In genomic region chr12:8698132-8698829, GRCh38 we compare ENCODE assay signal across 1 cellular context.
TF ChIP-seq lines count a peak whose summit lies in the region.

No MANE protein-coding gene starts in this region.

TF ChIP-seq in H1, 55 proteins besides CTCF, POLR2A, EP300 and RAD21:
- TF ChIP-seq E2F6 (IDR thresholded peaks at IDR 0.05): no peak
- no peak for TF ChIP-seq NRF1 (IDR thresholded peaks at IDR 0.05; ENCODE audit: low read depth, low read length)
- TF ChIP-seq GABPA (IDR thresholded peaks at IDR 0.05; ENCODE audit: borderline replicate concordance, insufficient read depth, low read length): no peak
- TF ChIP-seq USF2 (IDR thresholded peaks at IDR 0.05; ENCODE audit: low read length): peak; percentile 74
- no peak for TF ChIP-seq CHD1 (IDR thresholded peaks at IDR 0.05; ENCODE audit: low read depth, low read length)
- TF ChIP-seq TAF7 (optimal IDR thresholded peaks at IDR 0.05; ENCODE audit: borderline replicate concordance, low read depth, low read length): peak; percentile 11
- 0 out of 2 replicates have a peak, but pooled peaks have one; percentile 4 for TF ChIP-seq POLR2AphosphoS5 (IDR thresholded peaks at IDR 0.05; ENCODE audit: low read depth, low read length)
- TF ChIP-seq EGR1 (IDR thresholded peaks at IDR 0.05; ENCODE audit: borderline replicate concordance, low read depth, low read length): no peak
- TF ChIP-seq RXRA (IDR thresholded peaks at IDR 0.05; ENCODE audit: insufficient read depth, low read depth, low read length): no peak
- TF ChIP-seq HDAC2 (IDR thresholded peaks at IDR 0.05; ENCODE audit: borderline replicate concordance in 1 of 2, low read depth in 2 of 2, low read length in 2 of 2): peak in 1 of 2 experiments; percentile 6; a peak in 1 of 4 replicates
- no peak for TF ChIP-seq MAFK (IDR thresholded peaks at IDR 0.05; ENCODE audit: low read depth, low read length)
- no peak for TF ChIP-seq POU5F1 (IDR thresholded peaks at IDR 0.05; ENCODE audit: low read depth, low read length)
- no peak for TF ChIP-seq YY1 (IDR thresholded peaks at IDR 0.05; ENCODE audit: low read depth, low read length)
- no peak for TF ChIP-seq TCF12 (IDR thresholded peaks at IDR 0.05; ENCODE audit: low read depth, low read length)
- no peak for TF ChIP-seq JUND (IDR thresholded peaks at IDR 0.05; ENCODE audit: low read length)
- peak; percentile 56 for TF ChIP-seq ASH2L (IDR thresholded peaks at IDR 0.05; ENCODE audit: low read length)
- no peak for TF ChIP-seq GTF2F1 (IDR thresholded peaks at IDR 0.05; ENCODE audit: borderline replicate concordance, low read depth, low read length)
- TF ChIP-seq HDAC6 (IDR thresholded peaks at IDR 0.05; ENCODE audit: low read depth, low read length): no peak
- TF ChIP-seq TBP (IDR thresholded peaks at IDR 0.05; ENCODE audit: low read depth, low read length): peak; percentile 13; the same call in 1 of the 2 replicates
- TF ChIP-seq CHD2 (IDR thresholded peaks at IDR 0.05; ENCODE audit: low read length): no peak
- no peak; the same call in 1 of the 2 replicates for TF ChIP-seq PHF8 (conservative IDR thresholded peaks at IDR 0.05; ENCODE audit: low read depth, low read length)
- TF ChIP-seq CBX8 (IDR thresholded peaks at IDR 0.05; ENCODE audit: borderline replicate concordance, low read depth, low read length): no peak
- no peak for TF ChIP-seq FOSL1 (IDR thresholded peaks at IDR 0.05; ENCODE audit: insufficient read depth, low read depth, low read length)
- no peak for TF ChIP-seq BACH1 (IDR thresholded peaks at IDR 0.05; ENCODE audit: low read length)
- TF ChIP-seq ATF2 (IDR thresholded peaks at IDR 0.05; ENCODE audit: low read length): no peak
- TF ChIP-seq BCL11A (IDR thresholded peaks at IDR 0.05; ENCODE audit: low read depth in 2 of 2, low read length in 2 of 2): no peak
- no peak for TF ChIP-seq SUZ12 (IDR thresholded peaks at IDR 0.05; ENCODE audit: low read length)
- TF ChIP-seq SP2 (IDR thresholded peaks at IDR 0.05; ENCODE audit: low read length): no peak
- TF ChIP-seq EZH2 (IDR thresholded peaks at IDR 0.05; ENCODE audit: low read depth, low read length, severe bottlenecking): no peak
- TF ChIP-seq JUN (IDR thresholded peaks at IDR 0.05; ENCODE audit: low read depth, low read length): no peak
- no peak for TF ChIP-seq SIX5 (IDR thresholded peaks at IDR 0.05; ENCODE audit: low read depth, low read length)
- no peak for TF ChIP-seq ZNF274 (IDR thresholded peaks at IDR 0.05; ENCODE audit: borderline replicate concordance, extremely low read depth, low read length)
- TF ChIP-seq NANOG (IDR thresholded peaks at IDR 0.05; ENCODE audit: insufficient read depth, low read depth, low read length, poor library complexity, severe bottlenecking): no peak
- peak; percentile 47; the same call in 1 of the 2 replicates for TF ChIP-seq ATF3 (IDR thresholded peaks at IDR 0.05; ENCODE audit: insufficient read depth, low read depth, low read length)
- TF ChIP-seq TAF1 (IDR thresholded peaks at IDR 0.05; ENCODE audit: low read depth, low read length): no peak
- TF ChIP-seq KDM1A (IDR thresholded peaks at IDR 0.05; ENCODE audit: borderline replicate concordance, low read length): no peak
- no peak for TF ChIP-seq CHD7 (IDR thresholded peaks at IDR 0.05; ENCODE audit: insufficient replicate concordance, low read length)
- peak; percentile 34; the same call in 1 of the 2 replicates for TF ChIP-seq RBBP5 (IDR thresholded peaks at IDR 0.05; ENCODE audit: borderline replicate concordance, low read depth, low read length)
- TF ChIP-seq KDM4A (IDR thresholded peaks at IDR 0.05; ENCODE audit: low read depth, low read length, severe bottlenecking): no peak
- TF ChIP-seq CREB1 (IDR thresholded peaks at IDR 0.05): no peak
- no peak for TF ChIP-seq SIRT6 (IDR thresholded peaks at IDR 0.05; ENCODE audit: low read length)
- peak in 1 of 2 experiments; percentile 70; a peak in 2 of 4 replicates for TF ChIP-seq SIN3A (conservative IDR thresholded peaks at IDR 0.05 in 1 of 2, IDR thresholded peaks at IDR 0.05 in 1 of 2; ENCODE audit: low read depth in 1 of 2, low read length in 2 of 2)
- TF ChIP-seq SRF (IDR thresholded peaks at IDR 0.05; ENCODE audit: low read depth, low read length): no peak
- no peak for TF ChIP-seq SP4 (IDR thresholded peaks at IDR 0.05; ENCODE audit: low read length)
- TF ChIP-seq CTBP2 (IDR thresholded peaks at IDR 0.05; ENCODE audit: borderline replicate concordance, insufficient read depth, insufficient read length, low read length): no peak
- no peak for TF ChIP-seq RNF2 (IDR thresholded peaks at IDR 0.05; ENCODE audit: borderline replicate concordance, low read depth, low read length, missing control alignments, poor library complexity, severe bottlenecking)
- no peak for TF ChIP-seq BRCA1 (IDR thresholded peaks at IDR 0.05; ENCODE audit: low read depth, low read length)
- no peak for TF ChIP-seq RFX5 (IDR thresholded peaks at IDR 0.05; ENCODE audit: borderline replicate concordance, low read depth, low read length)
- no peak for TF ChIP-seq CEBPB (IDR thresholded peaks at IDR 0.05; ENCODE audit: low read depth, low read length)
- TF ChIP-seq KDM5A (IDR thresholded peaks at IDR 0.05; ENCODE audit: low read length): no peak
- TF ChIP-seq MAX (IDR thresholded peaks at IDR 0.05): peak; percentile 76
- no peak for TF ChIP-seq SAP30 (IDR thresholded peaks at IDR 0.05; ENCODE audit: insufficient read depth, insufficient replicate concordance, low read length)
- TF ChIP-seq TEAD4 (IDR thresholded peaks at IDR 0.05; ENCODE audit: low read depth, low read length): no peak
